Comparison of ENCODE assay signal across 10 cellular contexts in the genomic region with DNA sequence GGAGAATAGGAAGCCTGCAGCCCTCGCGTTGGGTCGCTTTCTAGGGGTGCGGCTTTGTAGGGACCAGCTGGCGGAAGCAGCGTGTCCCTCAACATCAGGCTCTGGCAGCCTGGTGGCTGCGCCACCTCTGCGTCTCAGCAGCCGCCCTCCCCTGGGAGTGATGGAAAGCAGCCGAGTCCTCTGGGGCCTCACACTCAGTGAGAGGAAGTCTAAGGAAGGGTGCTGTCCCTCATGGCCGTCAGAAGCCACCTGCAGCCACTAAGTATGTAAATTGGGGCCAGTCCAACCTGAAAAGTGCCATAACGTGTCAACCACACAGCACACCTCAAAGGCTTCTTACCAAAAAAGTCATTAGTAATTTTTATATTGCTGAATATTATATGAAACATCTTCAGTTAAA.
DNase-seq lines count a peak whose midpoint lies in the region; ATAC-seq and TF ChIP-seq lines count a peak whose summit lies in the region.
"Had no signal": no experiment of that assay in that cellular context is flagged by ENCODE, and none has a peak within 500 bp of the region (broad histone marks: within the 10 kb centered on the region; RNA-seq: fewer than 3 reads in every experiment).

No MANE protein-coding gene starts in this region.

- ATAC-seq in GM18499 (IDR thresholded peaks at IDR 0.05; ENCODE audit: insufficient read depth, unreplicated experiment) (peak; percentile 67), GM19452 (IDR thresholded peaks at IDR 0.05; ENCODE audit: unreplicated experiment) (peak; percentile 98), HG03045 (IDR thresholded peaks at IDR 0.05; ENCODE audit: unreplicated experiment) (peak; percentile 72)

- no peaks in the 10 kb centered on the region for H3K27me3 ChIP-seq in testis
- H3K27me3 ChIP-seq: cardiac muscle cell had no signal

- H3K36me3 ChIP-seq in testis (ENCODE audit: low read depth, missing control alignments): no peaks in the 10 kb centered on the region

- no peak overlapping the region for H3K4me3 ChIP-seq in testis
- H3K4me3 ChIP-seq: cardiac muscle cell had no signal

- no peak for TF ChIP-seq POLR2A in testis (IDR thresholded peaks at IDR 0.05)

- DNase-seq in activated CD4-positive, CD25-positive, alpha-beta regulatory T cell treated with anti-CD3 and anti-CD28 coated beads, Interleukin-2, amount 50 U/mL, for 72 hours: peak; percentile 46
- DNase-seq in GM03348 (ENCODE audit: low spot score): no peak
- DNase-seq in globus pallidus (ENCODE audit: low spot score): no peak
- no peak for DNase-seq in mesenteric fat pad (ENCODE audit: low spot score)
- no peak for DNase-seq in testis
- DNase-seq: IMR-90 had no signal

- H3K27ac ChIP-seq in testis: no peak overlapping the region
- H3K27ac ChIP-seq: cardiac muscle cell had no signal

- TF ChIP-seq CTCF in testis (IDR thresholded peaks at IDR 0.05): no peak

- WGBS in testis, 2 donors: 90 to 92% methylated on average over 6 to 12 of the region's 12 CpGs

- intact Hi-C loops in testis (cut with DNase I; ENCODE audit: low total_unique reads): no loop called here

- H3K9me3 ChIP-seq in testis: no peaks in the 10 kb centered on the region

- H3K4me1 ChIP-seq in testis: peaks cover 16% of the 10 kb centered on the region
